8 cellular contexts compared by ENCODE assay signal in genomic region chr11:68212421-68213134, GRCh38. TPM values are rescaled to one million over a fixed set of nuclear protein-coding genes. Genes with fewer than 3 reads are reported as not detected.
A peak's percentile ranks its signal among the peaks of the same experiment; 100 is the strongest.
DNase-seq lines count a peak whose midpoint lies in the region; ATAC-seq lines count a peak whose summit lies in the region.

No MANE protein-coding gene starts in this region.

- peaks cover 36% of the 10 kb centered on the region for H3K4me1 Mint-ChIP-seq in activated CD8-positive, alpha-beta T cell treated with anti-CD3 and anti-CD28 coated beads, Interleukin-2, amount 10 ng/mL, durations not matched to agents 7 days and 5 days (ENCODE audit: low read depth)

- H3K9me3 ChIP-seq in endocrine pancreas (ENCODE audit: control insufficient read depth, low read length): no peaks in the 10 kb centered on the region
- H3K9me3 ChIP-seq in mesodermal cell (ENCODE audit: control insufficient read depth, low read length): no peaks in the 10 kb centered on the region

- H3K27me3 ChIP-seq in endocrine pancreas (ENCODE audit: control insufficient read depth, insufficient read depth, low read length): no peaks in the 10 kb centered on the region

- H3K4me3 Mint-ChIP-seq in activated CD8-positive, alpha-beta T cell treated with anti-CD3 and anti-CD28 coated beads, Interleukin-2, amount 10 ng/mL, durations not matched to agents 7 days and 5 days: peak overlapping the region; percentile 85

- WGBS in mesodermal cell (ENCODE audit: insufficient coverage in 2 of 2), 2 experiments: 0 to 1% methylated on average over 41 to 42 of the region's 80 CpGs

- CTCF ChIA-PET in activated CD8-positive, alpha-beta T cell treated with anti-CD3 and anti-CD28 coated beads, Interleukin-2, amount 10 ng/mL, durations not matched to agents 7 days and 5 days (lab: Charles Lee): interaction anchor here (0.6 to 1.8 kb wide), 2 partner anchors 203 to 771 kb away, joined by 3 to 6 read pairs; partner anchors contain the start of gene ALDH3B1

- peaks cover 4% of the 10 kb centered on the region for H3K36me3 Mint-ChIP-seq in activated CD8-positive, alpha-beta T cell treated with anti-CD3 and anti-CD28 coated beads, Interleukin-2, amount 10 ng/mL, durations not matched to agents 7 days and 5 days (ENCODE audit: low read depth)

- peak overlapping the region; percentile 99 for H3K27ac ChIP-seq in mesodermal cell (ENCODE audit: low read depth, low read length, severe bottlenecking)

- POLR2A ChIA-PET in activated CD8-positive, alpha-beta T cell treated with anti-CD3 and anti-CD28 coated beads, Interleukin-2, amount 10 ng/mL, durations not matched to agents 7 days and 5 days (lab: Charles Lee): no interaction called here

- H3K9me3 Mint-ChIP-seq in activated CD8-positive, alpha-beta T cell treated with anti-CD3 and anti-CD28 coated beads, Interleukin-2, amount 10 ng/mL, durations not matched to agents 7 days and 5 days (ENCODE audit: insufficient read depth): no peaks in the 10 kb centered on the region

- peak; percentile 47 for ATAC-seq in HG03045 (IDR thresholded peaks at IDR 0.05; ENCODE audit: unreplicated experiment)
- peak; percentile 71 for ATAC-seq in activated CD8-positive, alpha-beta T cell treated with anti-CD3 and anti-CD28 coated beads, Interleukin-2, amount 10 ng/mL, durations not matched to agents 7 days and 5 days

- peak overlapping the region; percentile 87 for H3K27ac Mint-ChIP-seq in activated CD8-positive, alpha-beta T cell treated with anti-CD3 and anti-CD28 coated beads, Interleukin-2, amount 10 ng/mL, durations not matched to agents 7 days and 5 days

- peaks cover 10% of the 10 kb centered on the region for H3K4me1 ChIP-seq in endocrine pancreas (ENCODE audit: control insufficient read depth, insufficient read depth, low read length)
- peaks cover 4% of the 10 kb centered on the region for H3K4me1 ChIP-seq in mesodermal cell (ENCODE audit: control insufficient read depth, insufficient read depth, low read length, poor library complexity, severe bottlenecking)

- H3K9ac ChIP-seq in endocrine pancreas (ENCODE audit: control insufficient read depth, insufficient read depth, low read length): peak overlapping the region; percentile 88

- H3K36me3 ChIP-seq in endocrine pancreas (ENCODE audit: control insufficient read depth, insufficient read depth, low read length) (no peaks in the 10 kb centered on the region), mesodermal cell (ENCODE audit: control insufficient read depth, insufficient read depth, low read length) (no peaks in the 10 kb centered on the region)

- H3K27me3 Mint-ChIP-seq in activated CD8-positive, alpha-beta T cell treated with anti-CD3 and anti-CD28 coated beads, Interleukin-2, amount 10 ng/mL, durations not matched to agents 7 days and 5 days (ENCODE audit: low read depth): peaks cover 21% of the 10 kb centered on the region

- H3K4me3 ChIP-seq in endocrine pancreas (ENCODE audit: control insufficient read depth, insufficient read depth, low read length) (peak overlapping the region; percentile 92), mesodermal cell (ENCODE audit: extremely low read depth, insufficient read depth, low read length, poor library complexity, severe bottlenecking) (peak overlapping the region; percentile 89)

- peak; percentile 48 for DNase-seq in NK-92 treated with Interleukin-12 subunit alpha and Interleukin-12 subunit beta, amount 100 ng/mL, for 24 hours (lab: John Stamatoyannopoulos, UW)
- DNase-seq in NK-92 (lab: John Stamatoyannopoulos, UW; ENCODE audit: unreplicated experiment) (no peak), NCI-H526 (lab: John Stamatoyannopoulos, UW) (peak; percentile 35 to 86)
- peak; percentile 73 for DNase-seq in activated CD8-positive, alpha-beta T cell treated with anti-CD3 and anti-CD28 coated beads, Interleukin-2, amount 10 ng/mL, durations not matched to agents 7 days and 5 days
- peak; percentile 23 for DNase-seq in stimulated activated CD8-positive, alpha-beta memory T cell treated with anti-CD3 and anti-CD28 coated beads, Interleukin-7, amount 100 ng/mL, for 24 hours (ENCODE audit: low read depth)

RNA-seq across cellular contexts. Expression of gene KMT5B, which starts 0.5 kb away (rescaled TPM):
- total RNA-seq in activated CD8-positive, alpha-beta T cell treated with anti-CD3 and anti-CD28 coated beads, Interleukin-2, amount 10 ng/mL, durations not matched to agents 7 days and 5 days: 10 to 100 TPM; 18.7 to 21.9 TPM
- polyA plus RNA-seq in mesodermal cell (2013, experiment 1 of 2): 32.3 TPM
- 34.0 TPM for polyA plus RNA-seq in mesodermal cell (2013, experiment 2 of 2)

RNA-seq across cellular contexts. Expression of gene C11orf24, which starts 59.2 kb away (rescaled TPM):
- total RNA-seq in activated CD8-positive, alpha-beta T cell treated with anti-CD3 and anti-CD28 coated beads, Interleukin-2, amount 10 ng/mL, durations not matched to agents 7 days and 5 days: 10 to 100 TPM; 29.2 to 30.0 TPM
- 45.2 TPM for polyA plus RNA-seq in mesodermal cell (2013, experiment 1 of 2)
- polyA plus RNA-seq in mesodermal cell (2013, experiment 2 of 2): 38.9 TPM
